ENCODE assay signal across 9 cellular contexts in the genomic region with DNA sequence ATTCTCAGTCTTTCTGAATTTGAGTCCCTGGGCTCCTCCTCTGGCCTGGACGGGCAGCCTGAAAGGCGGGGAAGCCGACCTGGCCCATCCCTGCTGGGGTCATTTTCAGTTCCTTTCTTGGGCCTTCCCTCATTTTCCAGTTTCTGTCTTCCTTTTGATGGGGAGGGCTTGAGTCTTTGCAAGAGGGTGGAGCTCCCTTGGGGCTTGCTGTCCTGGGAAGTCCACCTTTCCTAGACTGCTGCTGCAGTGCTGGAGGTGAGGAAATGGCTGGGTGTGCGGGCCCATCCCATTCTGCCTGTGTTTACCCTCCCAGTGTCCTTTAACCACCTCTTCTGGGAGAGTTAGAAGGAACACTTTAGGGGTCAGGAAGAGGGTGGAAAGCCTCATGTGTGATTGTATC. TPM values are rescaled to one million over a fixed set of nuclear protein-coding genes. Genes with fewer than 3 reads are reported as not detected.
DNase-seq lines count a peak whose midpoint lies in the region; ATAC-seq, FAIRE-seq and TF ChIP-seq lines count a peak whose summit lies in the region.
"Had no signal": no experiment of that assay in that cellular context is flagged by ENCODE, and none has a peak within 500 bp of the region (broad histone marks: within the 10 kb centered on the region; RNA-seq: fewer than 3 reads in every experiment).

No MANE protein-coding gene starts in this region.

- CTCF ChIA-PET in Caco-2 (lab: Charles Lee) = interaction anchor here (1.0 to 1.3 kb wide), 2 partner anchors 14 to 31 kb away, joined by 3 to 10 read pairs; no protein-coding TSS in a partner anchor

- in situ Hi-C loops in ACHN (cut with HindIII; ENCODE audit: low pct_ligation_motif_present, low pct_unique_long_range_greater_than_20kb, low sequenced_read_pairs) = no loop called here

- H3K27ac ChIP-seq in Peyer's patch = peak overlapping the region in 3 of 4 donors; percentile 95 to 98 (median 97)
- H3K27ac ChIP-seq in pancreas = peak overlapping the region; percentile 94 to 98 (median 95)

- no peaks in the 10 kb centered on the region for H3K27me3 Mint-ChIP-seq in Caco-2 (ENCODE audit: insufficient read depth, unreplicated experiment)

- POLR2A ChIA-PET in Caco-2 (lab: Charles Lee) = interaction anchor here (0.6 kb wide), 1 partner anchor 16 kb away, joined by 3 read pairs; no protein-coding TSS in a partner anchor

- intact Hi-C loops in Caco-2 (cut with micrococcal nuclease; ENCODE audit: unreplicated experiment) (no loop called here), pancreas (cut with DNase I) (no loop called here)

- peak; percentile 21 to 47 (median 38) for ATAC-seq in pancreas
- ATAC-seq: stimulated activated naive CD8-positive, alpha-beta T cell treated with anti-CD3 and anti-CD28 coated beads, Interleukin-15, Interleukin-2, amounts not matched to agents 100 U/mL and 50 U/mL, for 24 hours had no signal

- TF ChIP-seq CTCF in Caco-2 (IDR thresholded peaks at IDR 0.05; ENCODE audit: insufficient read depth in 1 of 2, low read depth in 1 of 2, low read length in 1 of 2, severe bottlenecking in 1 of 2, unreplicated experiment in 1 of 2) (no peak), Peyer's patch (IDR thresholded peaks at IDR 0.05) (no peak), foreskin fibroblast (IDR thresholded peaks at IDR 0.05; ENCODE audit: low read depth, low read length) (no peak), pancreas (IDR thresholded peaks at IDR 0.05) (no peak)

- H3K9me3 ChIP-seq in Caco-2 (no peaks in the 10 kb centered on the region), Peyer's patch (no peaks in the 10 kb centered on the region), pancreas (no peaks in the 10 kb centered on the region)

- no peak for FAIRE-seq in pancreas (lab: Jason Lieb, UNC)

- peak overlapping the region; percentile 76 for H3K4me3 Mint-ChIP-seq in Caco-2 (ENCODE audit: unreplicated experiment)

- H3K4me1 ChIP-seq in Caco-2 (peaks cover 28% of the 10 kb centered on the region), Peyer's patch (peaks cover 0 to 23% (median 6%) of the 10 kb centered on the region in 4 donors), pancreas (peaks cover 3 to 25% (median 14%) of the 10 kb centered on the region in 3 donors)

- H3K27ac Mint-ChIP-seq in Caco-2 (ENCODE audit: unreplicated experiment) = peak overlapping the region; percentile 53

- 10 to 13% methylated on average over 4 of the region's 4 CpGs for WGBS in pancreas, 2 donors

- H3K36me3 ChIP-seq in Caco-2 (ENCODE audit: control insufficient read depth, insufficient read depth, low read length) (no peaks in the 10 kb centered on the region), Peyer's patch (peaks cover 0 to 7% (median 0%) of the 10 kb centered on the region in 3 donors), pancreas (no peaks in the 10 kb centered on the region)

- H3K27me3 ChIP-seq in Caco-2 (replicated peaks; ENCODE audit: control insufficient read depth, insufficient read depth, low read length) (no peaks in the 10 kb centered on the region), Peyer's patch (no peaks in the 10 kb centered on the region), pancreas (no peaks in the 10 kb centered on the region)

- DNase-seq in Caco-2 = peak; percentile 26 to 56
- DNase-seq in Peyer's patch = peak in 2 of 3 donors; percentile 67 to 78
- no peak for DNase-seq in foreskin fibroblast
- no peak for DNase-seq in pancreas
- DNase-seq in ACHN = no peak
- DNase-seq in activated effector memory CD4-positive, alpha-beta T cell treated with anti-CD3 and anti-CD28 coated beads, Interleukin-2, amount 50 U/mL, for 16 hours = no peak
- DNase-seq in cortex of kidney (lab: John Stamatoyannopoulos, UW) = no peak
- DNase-seq in stimulated activated CD4-positive, alpha-beta T cell treated with anti-CD3 and anti-CD28 coated beads, Interleukin-4, amount 100 ng/mL, for 24 hours = no peak
- DNase-seq: stimulated activated naive CD8-positive, alpha-beta T cell treated with anti-CD3 and anti-CD28 coated beads, Interleukin-15, Interleukin-2, amounts not matched to agents 100 U/mL and 50 U/mL, for 24 hours had no signal

- peak; percentile 66 to 70 for TF ChIP-seq POLR2A in Peyer's patch (IDR thresholded peaks at IDR 0.05)

- no peaks in the 10 kb centered on the region for H3K4me1 Mint-ChIP-seq in Caco-2 (ENCODE audit: low read depth, unreplicated experiment)

- BruUV-seq in Caco-2 (replicated peaks; lab: Mats Ljungman, UMichigan) = no TSS peak

- H3K4me3 ChIP-seq in Caco-2 (ENCODE audit: low read depth, low read length) (peak overlapping the region; percentile 76), Peyer's patch (peak overlapping the region in 3 of 4 donors; percentile 55 to 86 (median 73)), foreskin fibroblast (ENCODE audit: low read depth in 1 of 2, low read length in 2 of 2) (peak overlapping the region; percentile 72 to 74), pancreas (peak overlapping the region; percentile 57 to 84 (median 80))

- H3K9me3 Mint-ChIP-seq in Caco-2 (ENCODE audit: unreplicated experiment) = no peaks in the 10 kb centered on the region

- peaks cover 30% of the 10 kb centered on the region for H3K36me3 Mint-ChIP-seq in Caco-2 (ENCODE audit: insufficient read depth, unreplicated experiment)

RNA-seq across cellular contexts. Expression of a gene that starts 40.4 kb away (rescaled TPM):
- total RNA-seq in Caco-2 (2022) (0.20 TPM in 1 of 2 replicates, not detected in the other), Peyer's patch (10 to 100 TPM in 1 of 4 donors, 1 to 10 TPM in 3; 8.3 to 19.8 (median 9.2) TPM), pancreas (1 to 10 TPM in 3 of 6 donors, under 1 TPM in 3; 0.28 to 1.3 (median 0.80) TPM)
- under 1 TPM; 0.52 to 0.91 TPM for polyA plus RNA-seq in pancreas

Comparison
In these comparisons a context has a peak if more than half of its experiments do, and no peak if none do; other contexts are left out.
1. DNase-seq: peak in Caco-2 (2 of 2) and Peyer's patch (2 of 3); none in foreskin fibroblast (0 of 2), pancreas (0 of 6), ACHN (single experiment), activated effector memory CD4-positive, alpha-beta T cell treated with anti-CD3 and anti-CD28 coated beads, Interleukin-2, amount 50 U/mL, for 16 hours (single experiment), cortex of kidney (single experiment) and stimulated activated CD4-positive, alpha-beta T cell treated with anti-CD3 and anti-CD28 coated beads, Interleukin-4, amount 100 ng/mL, for 24 hours (single experiment).
2. Peak in every context shown above with its lines, with median percentiles within 50 percentile points of each other: H3K4me3 ChIP-seq.